ENCODE assay signal across 1 cellular context in the genomic region with DNA sequence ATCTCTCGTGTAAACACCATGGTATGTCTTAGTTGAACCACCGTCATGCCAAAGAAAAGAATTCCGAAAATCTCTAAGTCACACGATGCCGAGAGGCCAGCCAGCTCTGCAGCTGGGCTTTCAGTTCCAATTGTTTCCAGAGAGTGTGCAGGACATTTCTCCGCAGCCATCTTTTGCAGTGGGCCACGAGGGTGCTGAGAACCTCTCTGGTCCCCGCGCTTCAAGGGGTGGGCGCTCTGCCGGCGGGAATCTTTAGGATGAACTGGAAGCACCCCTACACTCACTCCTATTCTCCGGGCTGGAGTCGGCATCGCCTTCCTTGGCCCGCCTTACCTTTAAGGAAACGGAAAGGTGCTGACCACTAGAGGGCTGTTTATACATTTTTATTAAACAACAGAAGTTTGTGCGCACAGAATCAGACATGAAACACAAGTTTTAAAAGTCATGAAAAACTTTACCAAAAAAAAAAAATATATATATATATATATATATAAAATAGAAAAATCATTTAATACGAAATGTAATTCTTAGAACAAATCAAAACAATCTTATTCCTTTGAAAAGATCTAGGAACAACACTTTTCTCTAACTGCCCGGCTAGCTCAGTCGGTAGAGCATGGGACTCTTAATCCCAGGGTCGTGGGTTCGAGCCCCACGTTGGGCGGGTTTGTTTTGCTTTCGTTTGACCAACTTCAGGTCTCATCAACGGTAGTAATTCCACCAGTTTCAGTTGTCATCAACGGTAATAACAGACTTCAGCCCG.
A peak's percentile ranks its signal among the peaks of the same experiment; 100 is the strongest.
TF ChIP-seq lines count a peak whose summit lies in the region.

No MANE protein-coding gene starts in this region.

TF ChIP-seq in K562, 482 proteins besides CTCF, POLR2A, EP300 and RAD21 (continued from another document and continues in another):
- TF ChIP-seq MYC (IDR thresholded peaks at IDR 0.05; ENCODE audit: low read depth, low read length), result peak; percentile 26; the same call in 1 of the 2 replicates
- no peak for TF ChIP-seq MYC (CRISPR knock-in tag; IDR thresholded peaks at IDR 0.05; ENCODE audit: borderline replicate concordance, low read depth)
- no peak for TF ChIP-seq ZNF12 (CRISPR knock-in tag; IDR thresholded peaks at IDR 0.05)
- no peak for TF ChIP-seq NCOR1 (IDR thresholded peaks at IDR 0.05)
- TF ChIP-seq MAZ (CRISPR knock-in tag; conservative IDR thresholded peaks at IDR 0.05 in 1 of 2, IDR thresholded peaks at IDR 0.05 in 1 of 2), result no peak
- TF ChIP-seq LEF1 (IDR thresholded peaks at IDR 0.05), result no peak
- TF ChIP-seq ZBTB1 (CRISPR knock-in tag; IDR thresholded peaks at IDR 0.05; ENCODE audit: borderline replicate concordance, low read depth), result no peak
- TF ChIP-seq CBFA2T2 (conservative IDR thresholded peaks at IDR 0.05), result no peak
- TF ChIP-seq DDX20 (tag; IDR thresholded peaks at IDR 0.05; ENCODE audit: low read depth), result no peak
- TF ChIP-seq MAFK (IDR thresholded peaks at IDR 0.05; ENCODE audit: low read length), result no peak
- TF ChIP-seq, protein P1, sequence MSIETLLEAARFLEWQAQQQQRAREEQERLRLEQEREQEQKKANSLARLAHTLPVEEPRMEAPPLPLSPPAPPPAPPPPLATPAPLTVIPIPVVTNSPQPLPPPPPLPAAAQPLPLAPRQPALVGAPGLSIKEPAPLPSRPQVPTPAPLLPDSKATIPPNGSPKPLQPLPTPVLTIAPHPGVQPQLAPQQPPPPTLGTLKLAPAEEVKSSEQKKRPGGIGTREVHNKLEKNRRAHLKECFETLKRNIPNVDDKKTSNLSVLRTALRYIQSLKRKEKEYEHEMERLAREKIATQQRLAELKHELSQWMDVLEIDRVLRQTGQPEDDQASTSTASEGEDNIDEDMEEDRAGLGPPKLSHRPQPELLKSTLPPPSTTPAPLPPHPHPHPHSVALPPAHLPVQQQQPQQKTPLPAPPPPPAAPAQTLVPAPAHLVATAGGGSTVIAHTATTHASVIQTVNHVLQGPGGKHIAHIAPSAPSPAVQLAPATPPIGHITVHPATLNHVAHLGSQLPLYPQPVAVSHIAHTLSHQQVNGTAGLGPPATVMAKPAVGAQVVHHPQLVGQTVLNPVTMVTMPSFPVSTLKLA (conservative IDR thresholded peaks at IDR 0.05), result peak in 1 of 2 experiments; percentile 20; a peak in 1 of 4 replicates
- TF ChIP-seq RBM15 (IDR thresholded peaks at IDR 0.05; ENCODE audit: insufficient read depth, low read length), result no peak
- no peak for TF ChIP-seq ZNF444 (CRISPR knock-in tag; IDR thresholded peaks at IDR 0.05)
- no peak for TF ChIP-seq E2F3 (CRISPR knock-in tag; IDR thresholded peaks at IDR 0.05)
- no peak for TF ChIP-seq MEF2A (IDR thresholded peaks at IDR 0.05; ENCODE audit: control insufficient read depth, low read depth, low read length)
- TF ChIP-seq, protein P2, sequence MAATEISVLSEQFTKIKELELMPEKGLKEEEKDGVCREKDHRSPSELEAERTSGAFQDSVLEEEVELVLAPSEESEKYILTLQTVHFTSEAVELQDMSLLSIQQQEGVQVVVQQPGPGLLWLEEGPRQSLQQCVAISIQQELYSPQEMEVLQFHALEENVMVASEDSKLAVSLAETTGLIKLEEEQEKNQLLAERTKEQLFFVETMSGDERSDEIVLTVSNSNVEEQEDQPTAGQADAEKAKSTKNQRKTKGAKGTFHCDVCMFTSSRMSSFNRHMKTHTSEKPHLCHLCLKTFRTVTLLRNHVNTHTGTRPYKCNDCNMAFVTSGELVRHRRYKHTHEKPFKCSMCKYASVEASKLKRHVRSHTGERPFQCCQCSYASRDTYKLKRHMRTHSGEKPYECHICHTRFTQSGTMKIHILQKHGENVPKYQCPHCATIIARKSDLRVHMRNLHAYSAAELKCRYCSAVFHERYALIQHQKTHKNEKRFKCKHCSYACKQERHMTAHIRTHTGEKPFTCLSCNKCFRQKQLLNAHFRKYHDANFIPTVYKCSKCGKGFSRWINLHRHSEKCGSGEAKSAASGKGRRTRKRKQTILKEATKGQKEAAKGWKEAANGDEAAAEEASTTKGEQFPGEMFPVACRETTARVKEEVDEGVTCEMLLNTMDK (IDR thresholded peaks at IDR 0.05; ENCODE audit: borderline replicate concordance, insufficient read depth, low read depth, low read length, poor library complexity, severe bottlenecking), result peak; percentile 30
- TF ChIP-seq ZBTB17 (CRISPR knock-in tag; IDR thresholded peaks at IDR 0.05), result no peak
- TF ChIP-seq, protein P3, sequence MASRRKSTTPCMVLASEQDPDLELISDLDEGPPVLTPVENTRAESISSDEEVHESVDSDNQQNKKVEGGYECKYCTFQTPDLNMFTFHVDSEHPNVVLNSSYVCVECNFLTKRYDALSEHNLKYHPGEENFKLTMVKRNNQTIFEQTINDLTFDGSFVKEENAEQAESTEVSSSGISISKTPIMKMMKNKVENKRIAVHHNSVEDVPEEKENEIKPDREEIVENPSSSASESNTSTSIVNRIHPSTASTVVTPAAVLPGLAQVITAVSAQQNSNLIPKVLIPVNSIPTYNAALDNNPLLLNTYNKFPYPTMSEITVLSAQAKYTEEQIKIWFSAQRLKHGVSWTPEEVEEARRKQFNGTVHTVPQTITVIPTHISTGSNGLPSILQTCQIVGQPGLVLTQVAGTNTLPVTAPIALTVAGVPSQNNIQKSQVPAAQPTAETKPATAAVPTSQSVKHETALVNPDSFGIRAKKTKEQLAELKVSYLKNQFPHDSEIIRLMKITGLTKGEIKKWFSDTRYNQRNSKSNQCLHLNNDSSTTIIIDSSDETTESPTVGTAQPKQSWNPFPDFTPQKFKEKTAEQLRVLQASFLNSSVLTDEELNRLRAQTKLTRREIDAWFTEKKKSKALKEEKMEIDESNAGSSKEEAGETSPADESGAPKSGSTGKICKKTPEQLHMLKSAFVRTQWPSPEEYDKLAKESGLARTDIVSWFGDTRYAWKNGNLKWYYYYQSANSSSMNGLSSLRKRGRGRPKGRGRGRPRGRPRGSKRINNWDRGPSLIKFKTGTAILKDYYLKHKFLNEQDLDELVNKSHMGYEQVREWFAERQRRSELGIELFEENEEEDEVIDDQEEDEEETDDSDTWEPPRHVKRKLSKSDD (conservative IDR thresholded peaks at IDR 0.05; ENCODE audit: low read length), result no peak
- no peak for TF ChIP-seq POLR2AphosphoS5 (IDR thresholded peaks at IDR 0.05; ENCODE audit: control insufficient read depth, insufficient read depth, low read depth, low read length)
- TF ChIP-seq ETV1 (tag; conservative IDR thresholded peaks at IDR 0.05; ENCODE audit: low read depth), result no peak
- no peak for TF ChIP-seq HNRNPLL (IDR thresholded peaks at IDR 0.05; ENCODE audit: low read depth, low read length, poor library complexity, severe bottlenecking)
- no peak for TF ChIP-seq IRF2 (CRISPR knock-in tag; IDR thresholded peaks at IDR 0.05)
- no peak for TF ChIP-seq CREBBP (IDR thresholded peaks at IDR 0.05; ENCODE audit: low read depth, low read length)
- TF ChIP-seq PHB (CRISPR knock-in tag; IDR thresholded peaks at IDR 0.05), result no peak
- TF ChIP-seq ZNF239 (CRISPR knock-in tag; IDR thresholded peaks at IDR 0.05), result no peak
- TF ChIP-seq, protein P4, sequence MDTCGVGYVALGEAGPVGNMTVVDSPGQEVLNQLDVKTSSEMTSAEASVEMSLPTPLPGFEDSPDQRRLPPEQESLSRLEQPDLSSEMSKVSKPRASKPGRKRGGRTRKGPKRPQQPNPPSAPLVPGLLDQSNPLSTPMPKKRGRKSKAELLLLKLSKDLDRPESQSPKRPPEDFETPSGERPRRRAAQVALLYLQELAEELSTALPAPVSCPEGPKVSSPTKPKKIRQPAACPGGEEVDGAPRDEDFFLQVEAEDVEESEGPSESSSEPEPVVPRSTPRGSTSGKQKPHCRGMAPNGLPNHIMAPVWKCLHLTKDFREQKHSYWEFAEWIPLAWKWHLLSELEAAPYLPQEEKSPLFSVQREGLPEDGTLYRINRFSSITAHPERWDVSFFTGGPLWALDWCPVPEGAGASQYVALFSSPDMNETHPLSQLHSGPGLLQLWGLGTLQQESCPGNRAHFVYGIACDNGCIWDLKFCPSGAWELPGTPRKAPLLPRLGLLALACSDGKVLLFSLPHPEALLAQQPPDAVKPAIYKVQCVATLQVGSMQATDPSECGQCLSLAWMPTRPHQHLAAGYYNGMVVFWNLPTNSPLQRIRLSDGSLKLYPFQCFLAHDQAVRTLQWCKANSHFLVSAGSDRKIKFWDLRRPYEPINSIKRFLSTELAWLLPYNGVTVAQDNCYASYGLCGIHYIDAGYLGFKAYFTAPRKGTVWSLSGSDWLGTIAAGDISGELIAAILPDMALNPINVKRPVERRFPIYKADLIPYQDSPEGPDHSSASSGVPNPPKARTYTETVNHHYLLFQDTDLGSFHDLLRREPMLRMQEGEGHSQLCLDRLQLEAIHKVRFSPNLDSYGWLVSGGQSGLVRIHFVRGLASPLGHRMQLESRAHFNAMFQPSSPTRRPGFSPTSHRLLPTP (IDR thresholded peaks at IDR 0.05; ENCODE audit: borderline replicate concordance, extremely low read depth, insufficient read length), result peak; percentile 84
- no peak for TF ChIP-seq TCF3 (CRISPR knock-in tag; IDR thresholded peaks at IDR 0.05)
- peak; percentile 88 for TF ChIP-seq POLR3A (IDR thresholded peaks at IDR 0.05; ENCODE audit: borderline replicate concordance, extremely low read depth, insufficient read depth, insufficient read length)
- no peak for TF ChIP-seq ZNF140 (CRISPR knock-in tag; IDR thresholded peaks at IDR 0.05)
- no peak for TF ChIP-seq ZNF79 (CRISPR knock-in tag; IDR thresholded peaks at IDR 0.05; ENCODE audit: low read depth)
- TF ChIP-seq, protein P5, sequence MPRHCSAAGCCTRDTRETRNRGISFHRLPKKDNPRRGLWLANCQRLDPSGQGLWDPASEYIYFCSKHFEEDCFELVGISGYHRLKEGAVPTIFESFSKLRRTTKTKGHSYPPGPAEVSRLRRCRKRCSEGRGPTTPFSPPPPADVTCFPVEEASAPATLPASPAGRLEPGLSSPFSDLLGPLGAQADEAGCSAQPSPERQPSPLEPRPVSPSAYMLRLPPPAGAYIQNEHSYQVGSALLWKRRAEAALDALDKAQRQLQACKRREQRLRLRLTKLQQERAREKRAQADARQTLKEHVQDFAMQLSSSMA (CRISPR knock-in tag; IDR thresholded peaks at IDR 0.05), result no peak
- 0 out of 2 replicates have a peak, but pooled peaks have one; percentile 10 for TF ChIP-seq JUND (IDR thresholded peaks at IDR 0.05; ENCODE audit: borderline replicate concordance, low read depth, low read length)
- TF ChIP-seq JUND (tag; IDR thresholded peaks at IDR 0.05; ENCODE audit: borderline replicate concordance, low read depth, low read length), result no peak
- TF ChIP-seq TARDBP (IDR thresholded peaks at IDR 0.05), result no peak
- no peak for TF ChIP-seq WHSC1 (IDR thresholded peaks at IDR 0.05; ENCODE audit: low read length)
- TF ChIP-seq TAF7 (tag; IDR thresholded peaks at IDR 0.05), result no peak
- TF ChIP-seq ELF2 (CRISPR knock-in tag; IDR thresholded peaks at IDR 0.05), result no peak
- TF ChIP-seq ETV6 (IDR thresholded peaks at IDR 0.05; ENCODE audit: borderline replicate concordance in 1 of 2, low read depth in 2 of 2, low read length in 1 of 2), result no peak
- no peak for TF ChIP-seq ETV6 (CRISPR knock-in tag; IDR thresholded peaks at IDR 0.05; ENCODE audit: borderline replicate concordance)
- no peak for TF ChIP-seq ZC3H4 (CRISPR knock-in tag; IDR thresholded peaks at IDR 0.05; ENCODE audit: borderline replicate concordance)
- TF ChIP-seq, protein P6, sequence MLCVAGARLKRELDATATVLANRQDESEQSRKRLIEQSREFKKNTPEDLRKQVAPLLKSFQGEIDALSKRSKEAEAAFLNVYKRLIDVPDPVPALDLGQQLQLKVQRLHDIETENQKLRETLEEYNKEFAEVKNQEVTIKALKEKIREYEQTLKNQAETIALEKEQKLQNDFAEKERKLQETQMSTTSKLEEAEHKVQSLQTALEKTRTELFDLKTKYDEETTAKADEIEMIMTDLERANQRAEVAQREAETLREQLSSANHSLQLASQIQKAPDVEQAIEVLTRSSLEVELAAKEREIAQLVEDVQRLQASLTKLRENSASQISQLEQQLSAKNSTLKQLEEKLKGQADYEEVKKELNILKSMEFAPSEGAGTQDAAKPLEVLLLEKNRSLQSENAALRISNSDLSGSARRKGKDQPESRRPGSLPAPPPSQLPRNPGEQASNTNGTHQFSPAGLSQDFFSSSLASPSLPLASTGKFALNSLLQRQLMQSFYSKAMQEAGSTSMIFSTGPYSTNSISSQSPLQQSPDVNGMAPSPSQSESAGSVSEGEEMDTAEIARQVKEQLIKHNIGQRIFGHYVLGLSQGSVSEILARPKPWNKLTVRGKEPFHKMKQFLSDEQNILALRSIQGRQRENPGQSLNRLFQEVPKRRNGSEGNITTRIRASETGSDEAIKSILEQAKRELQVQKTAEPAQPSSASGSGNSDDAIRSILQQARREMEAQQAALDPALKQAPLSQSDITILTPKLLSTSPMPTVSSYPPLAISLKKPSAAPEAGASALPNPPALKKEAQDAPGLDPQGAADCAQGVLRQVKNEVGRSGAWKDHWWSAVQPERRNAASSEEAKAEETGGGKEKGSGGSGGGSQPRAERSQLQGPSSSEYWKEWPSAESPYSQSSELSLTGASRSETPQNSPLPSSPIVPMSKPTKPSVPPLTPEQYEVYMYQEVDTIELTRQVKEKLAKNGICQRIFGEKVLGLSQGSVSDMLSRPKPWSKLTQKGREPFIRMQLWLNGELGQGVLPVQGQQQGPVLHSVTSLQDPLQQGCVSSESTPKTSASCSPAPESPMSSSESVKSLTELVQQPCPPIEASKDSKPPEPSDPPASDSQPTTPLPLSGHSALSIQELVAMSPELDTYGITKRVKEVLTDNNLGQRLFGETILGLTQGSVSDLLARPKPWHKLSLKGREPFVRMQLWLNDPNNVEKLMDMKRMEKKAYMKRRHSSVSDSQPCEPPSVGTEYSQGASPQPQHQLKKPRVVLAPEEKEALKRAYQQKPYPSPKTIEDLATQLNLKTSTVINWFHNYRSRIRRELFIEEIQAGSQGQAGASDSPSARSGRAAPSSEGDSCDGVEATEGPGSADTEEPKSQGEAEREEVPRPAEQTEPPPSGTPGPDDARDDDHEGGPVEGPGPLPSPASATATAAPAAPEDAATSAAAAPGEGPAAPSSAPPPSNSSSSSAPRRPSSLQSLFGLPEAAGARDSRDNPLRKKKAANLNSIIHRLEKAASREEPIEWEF (CRISPR knock-in tag; IDR thresholded peaks at IDR 0.05), result no peak
- TF ChIP-seq KDM5B (IDR thresholded peaks at IDR 0.05; ENCODE audit: insufficient replicate concordance, low read depth, low read length), result no peak
- no peak for TF ChIP-seq BCL6 (CRISPR knock-in tag; IDR thresholded peaks at IDR 0.05)
- TF ChIP-seq, protein P7, sequence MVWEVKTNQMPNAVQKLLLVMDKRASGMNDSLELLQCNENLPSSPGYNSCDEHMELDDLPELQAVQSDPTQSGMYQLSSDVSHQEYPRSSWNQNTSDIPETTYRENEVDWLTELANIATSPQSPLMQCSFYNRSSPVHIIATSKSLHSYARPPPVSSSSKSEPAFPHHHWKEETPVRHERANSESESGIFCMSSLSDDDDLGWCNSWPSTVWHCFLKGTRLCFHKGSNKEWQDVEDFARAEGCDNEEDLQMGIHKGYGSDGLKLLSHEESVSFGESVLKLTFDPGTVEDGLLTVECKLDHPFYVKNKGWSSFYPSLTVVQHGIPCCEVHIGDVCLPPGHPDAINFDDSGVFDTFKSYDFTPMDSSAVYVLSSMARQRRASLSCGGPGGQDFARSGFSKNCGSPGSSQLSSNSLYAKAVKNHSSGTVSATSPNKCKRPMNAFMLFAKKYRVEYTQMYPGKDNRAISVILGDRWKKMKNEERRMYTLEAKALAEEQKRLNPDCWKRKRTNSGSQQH (CRISPR knock-in tag; IDR thresholded peaks at IDR 0.05), result no peak
- TF ChIP-seq, protein P8, sequence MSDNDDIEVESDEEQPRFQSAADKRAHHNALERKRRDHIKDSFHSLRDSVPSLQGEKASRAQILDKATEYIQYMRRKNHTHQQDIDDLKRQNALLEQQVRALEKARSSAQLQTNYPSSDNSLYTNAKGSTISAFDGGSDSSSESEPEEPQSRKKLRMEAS (CRISPR knock-in tag; IDR thresholded peaks at IDR 0.05), result no peak
- peak; percentile 84 for TF ChIP-seq MYNN (IDR thresholded peaks at IDR 0.05)
- no peak for TF ChIP-seq MYNN (CRISPR knock-in tag; IDR thresholded peaks at IDR 0.05)
